Comparison of ENCODE assay signal across 8 cellular contexts in the genomic region with DNA sequence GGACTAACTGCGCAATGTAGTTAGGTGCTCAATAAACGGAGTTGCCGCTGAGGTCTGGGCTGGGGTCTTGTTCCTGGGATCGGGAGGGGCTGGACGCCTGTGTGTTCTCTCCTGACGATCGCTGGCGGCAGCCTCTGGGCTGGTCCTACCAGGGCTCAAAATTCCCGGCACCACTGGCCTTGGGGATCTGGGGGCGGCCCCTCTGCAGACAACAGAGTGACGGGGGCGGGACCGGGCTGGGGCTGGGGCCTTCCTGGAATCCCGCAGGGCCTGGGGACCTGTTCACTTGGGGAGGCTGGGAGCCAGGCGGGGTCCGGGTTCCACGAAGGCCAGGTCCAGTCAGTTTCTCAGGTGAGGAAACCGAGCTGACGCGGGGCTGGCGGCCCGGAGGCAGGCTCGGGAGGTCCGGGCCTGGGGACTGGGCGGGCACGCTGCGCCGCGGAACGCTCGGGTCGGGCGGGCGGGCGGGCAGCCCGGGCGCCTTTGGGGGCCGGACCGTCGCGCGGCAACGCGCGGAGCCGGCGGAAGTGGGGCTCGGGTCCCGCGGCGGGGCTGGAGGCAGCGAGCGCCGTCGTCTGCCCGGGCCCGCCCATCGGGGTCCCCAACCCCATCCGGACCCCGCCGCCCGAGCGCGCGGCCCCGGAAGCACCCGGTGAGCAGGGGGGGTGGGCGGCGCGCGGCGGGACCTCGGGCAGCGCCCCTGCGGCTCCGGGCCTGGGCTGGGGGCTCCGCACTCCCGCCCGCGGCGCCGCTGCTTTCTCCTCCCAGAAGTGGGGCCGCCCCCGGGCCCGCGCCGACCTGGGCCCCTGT. TPM values are rescaled to one million over a fixed set of nuclear protein-coding genes. Genes with fewer than 3 reads are reported as not detected.
A peak's percentile ranks its signal among the peaks of the same experiment; 100 is the strongest.
DNase-seq lines count a peak whose midpoint lies in the region; ATAC-seq, FAIRE-seq and TF ChIP-seq lines count a peak whose summit lies in the region.

A gene (plus strand): TSS at position 524 of the 810 bp plus-strand sequence. CDS start 4,107 bp downstream, outside the sequence.

- H3K9me3 ChIP-seq in GM23248 (ENCODE audit: low read depth) (no peaks in the 10 kb centered on the region), endothelial cell of umbilical vein (replicated peaks; ENCODE audit: control insufficient read depth, insufficient read depth, low read length) (no peaks in the 10 kb centered on the region)

- ATAC-seq in HG03520 (IDR thresholded peaks at IDR 0.05; ENCODE audit: unreplicated experiment): no peak

- no peaks in the 10 kb centered on the region for H4K20me1 ChIP-seq in GM23248 (ENCODE audit: insufficient read depth)
- H4K20me1 ChIP-seq in endothelial cell of umbilical vein (replicated peaks; ENCODE audit: control insufficient read depth, extremely low read depth, insufficient read depth, low read length): no peaks in the 10 kb centered on the region

- 0 out of 2 replicates have a peak, but pooled peaks cover 4% of the 10 kb centered on the region for H3K4me1 ChIP-seq in GM23248 (ENCODE audit: insufficient read depth)
- H3K4me1 ChIP-seq in endothelial cell of umbilical vein (ENCODE audit: control insufficient read depth, extremely low read depth, insufficient read depth, low read length): peaks cover 24% of the 10 kb centered on the region

- H3K27me3 ChIP-seq in GM23248 (replicated peaks; ENCODE audit: insufficient read depth): no peaks in the 10 kb centered on the region
- no peaks in the 10 kb centered on the region for H3K27me3 ChIP-seq in endothelial cell of umbilical vein (ENCODE audit: control insufficient read depth in 2 of 2, insufficient read depth in 2 of 2, low read length in 2 of 2)

- peak within 1 kb of the TSS; percentile 77 for H2AFZ ChIP-seq in GM23248
- H2AFZ ChIP-seq in endothelial cell of umbilical vein (ENCODE audit: low read depth, low read length): peak within 1 kb of the TSS; percentile 96

- H3K27me3 Mint-ChIP-seq in Calu3 (ENCODE audit: unreplicated experiment): peaks cover 20% of the 10 kb centered on the region

- H3K4me2 ChIP-seq in GM23248 (ENCODE audit: unreplicated experiment): peak within 1 kb of the TSS; percentile 98
- H3K4me2 ChIP-seq in endothelial cell of umbilical vein (ENCODE audit: insufficient read depth, low read length): peak within 1 kb of the TSS; percentile 76

- no peaks in the 10 kb centered on the region for H3K9me3 Mint-ChIP-seq in Calu3 (ENCODE audit: low read depth, unreplicated experiment)

- peak within 1 kb of the TSS; percentile 72 for H3K27ac Mint-ChIP-seq in Calu3 (ENCODE audit: unreplicated experiment)

- WGBS in GM23248 (ENCODE audit: low coverage in 1 of 2, low lambda C conversion rate in 2 of 2, missing lambda C conversion rate in 2 of 2), 2 experiments: 1 to 2% methylated on average over 25 to 77 of the region's 87 CpGs

- BruUV-seq in Calu3 (replicated peaks; lab: Mats Ljungman, UMichigan) (no TSS peak), endothelial cell of umbilical vein (replicated peaks; lab: Mats Ljungman, UMichigan) (no TSS peak)

- TF ChIP-seq CTCF in Calu3 (IDR thresholded peaks at IDR 0.05; ENCODE audit: unreplicated experiment) (no peak), endothelial cell of umbilical vein (IDR thresholded peaks at IDR 0.05; ENCODE audit: extremely low read depth in 1 of 2, insufficient read depth in 1 of 2, low read depth in 1 of 2, low read length in 2 of 2) (no peak)

- CTCF ChIA-PET in Calu3 (lab: Charles Lee): interaction anchor here (0.6 kb wide), 1 partner anchor 218 kb away, joined by 8 read pairs; a partner anchor contains a TSS
- CTCF ChIA-PET in endothelial cell of umbilical vein (lab: Charles Lee): no interaction called here

- H3K27ac ChIP-seq in GM23248 (peak within 1 kb of the TSS; percentile 54), endothelial cell of umbilical vein (ENCODE audit: insufficient read depth, low read depth, low read length) (peak within 1 kb of the TSS; percentile 33)

- H3K9me1 ChIP-seq in endothelial cell of umbilical vein (replicated peaks; ENCODE audit: control insufficient read depth, extremely low read depth, insufficient read depth, low read length): no peaks in the 10 kb centered on the region

- peak; percentile 44 for TF ChIP-seq POLR2A in endothelial cell of umbilical vein (IDR thresholded peaks at IDR 0.05; ENCODE audit: low read depth, low read length)

- H3K4me3 ChIP-seq in GM23248: peak within 1 kb of the TSS; percentile 99
- peak within 1 kb of the TSS; percentile 71 to 99 (median 87) for H3K4me3 ChIP-seq in endothelial cell of umbilical vein (replicated peaks in 1 of 3; ENCODE audit: insufficient read depth in 1 of 3, low read depth in 1 of 3, low read length in 3 of 3)

- H3K4me1 Mint-ChIP-seq in Calu3 (ENCODE audit: low read depth, unreplicated experiment): peaks cover 16% of the 10 kb centered on the region

- DNase-seq in Calu3 (peak; percentile 70), GM23248 (peak; percentile 82), NCI-H460 (ENCODE audit: extremely low read depth, low read depth) (peak; percentile 31), activated T-cell treated with anti-CD3 and anti-CD28 coated beads for 4 hours (peak; percentile 42), endothelial cell of umbilical vein (ENCODE audit: low read depth, low spot score) (peak; percentile 60), midbrain (lab: John Stamatoyannopoulos, UW) (peak; percentile 38)
- peak; percentile 34 to 42 for DNase-seq in stimulated activated CD8-positive, alpha-beta memory T cell treated with anti-CD3 and anti-CD28 coated beads, Interleukin-2, amount 100 ng/mL, for 1 hour (ENCODE audit: low read depth in 2 of 2)

- POLR2A ChIA-PET in endothelial cell of umbilical vein (lab: Charles Lee): no interaction called here

- intact Hi-C loops in Calu3 (cut with micrococcal nuclease; ENCODE audit: unreplicated experiment): no loop called here
- intact Hi-C loops in endothelial cell of umbilical vein (cut with micrococcal nuclease): loop anchor here (5.0 kb wide), 1 partner anchor 42 kb away; a partner anchor contains a TSS

- H3K9me2 ChIP-seq in GM23248 (ENCODE audit: insufficient read depth): no peaks in the 10 kb centered on the region

- H3K36me3 ChIP-seq in GM23248 (ENCODE audit: low read depth): no peaks in the 10 kb centered on the region
- peaks cover 0 to 8% of the 10 kb centered on the region in 2 experiments for H3K36me3 ChIP-seq in endothelial cell of umbilical vein (ENCODE audit: control insufficient read depth in 2 of 2, extremely low read depth in 1 of 2, insufficient read depth in 2 of 2, low read length in 2 of 2)

- H3F3A ChIP-seq in GM23248 (ENCODE audit: insufficient read depth): 0 out of 2 replicates have a peak, but pooled peaks cover 6% of the 10 kb centered on the region

- H3K36me3 Mint-ChIP-seq in Calu3 (ENCODE audit: insufficient read depth, unreplicated experiment): peaks cover 31% of the 10 kb centered on the region

- in situ Hi-C loops in GM23248 (cut with MboI): no loop called here

- FAIRE-seq in endothelial cell of umbilical vein (lab: Jason Lieb, UNC): peak; percentile 63

- peaks cover 36% of the 10 kb centered on the region for H3K79me2 ChIP-seq in GM23248 (ENCODE audit: insufficient read depth)
- peaks cover 13% of the 10 kb centered on the region for H3K79me2 ChIP-seq in endothelial cell of umbilical vein (ENCODE audit: control insufficient read depth, insufficient read depth, low read length)

- dilution Hi-C loops in endothelial cell of umbilical vein (cut with MboI; ENCODE audit: extremely low pct_ligation_motif_present, low sequenced_read_pairs): no loop called here

- peak within 1 kb of the TSS; percentile 58 for H3K4me3 Mint-ChIP-seq in Calu3 (ENCODE audit: low read depth, unreplicated experiment)

- peak within 1 kb of the TSS; percentile 84 for H3K9ac ChIP-seq in GM23248
- peak within 1 kb of the TSS; percentile 77 for H3K9ac ChIP-seq in endothelial cell of umbilical vein (replicated peaks; ENCODE audit: extremely low read depth, insufficient read depth, low read length)

TF ChIP-seq in endothelial cell of umbilical vein, 7 proteins besides CTCF, POLR2A, EP300 and RAD21:
- TF ChIP-seq POLR2AphosphoS5 (IDR thresholded peaks at IDR 0.05; ENCODE audit: insufficient read depth, low read depth, low read length) (peak; percentile 49), GATA2 (IDR thresholded peaks at IDR 0.05; ENCODE audit: insufficient read depth, insufficient read length, low read depth, low read length) (no peak)

RNA-seq across cellular contexts. Expression of the gene that starts here (rescaled TPM):
- total RNA-seq in Calu3 (2022): 101 and 106 TPM in 2 replicates
- total RNA-seq in GM23248 (2014; rRNA removed; shearing (Covaris generic)): 35.0 and 43.5 TPM in 2 replicates
- 31.6 and 33.9 TPM in 2 replicates for polyA plus RNA-seq in GM23248 (2016; fragmentation: Nextera tagmentation; extraction: Ambion mirVana)
- 16.7 and 18.3 TPM in 2 replicates for total RNA-seq in NCI-H460 (2014; rRNA removed; shearing (Covaris generic))
- 177 and 190 TPM in 2 replicates for polyA plus RNA-seq in NCI-H460 (2014; cell fraction: nucleus; rRNA removed)
- 56.8 and 67.7 TPM in 2 replicates for total RNA-seq in endothelial cell of umbilical vein
- polyA plus RNA-seq in endothelial cell of umbilical vein: 66.9 and 82.9 TPM in 2 replicates
- polyA plus RNA-seq in endothelial cell of umbilical vein (2011; cell fraction: cytosol; rRNA removed): 30.5 and 46.1 TPM in 2 replicates
- polyA plus RNA-seq in endothelial cell of umbilical vein (2011; cell fraction: nucleus; rRNA removed): 108 and 124 TPM in 2 replicates
- polyA plus RNA-seq in endothelial cell of umbilical vein (2012): 21.3 and 30.6 TPM in 2 replicates
- 42.4 and 65.2 TPM in 2 replicates for polyA minus RNA-seq in endothelial cell of umbilical vein
- 51.1 TPM for polyA minus RNA-seq in endothelial cell of umbilical vein (2011; cell fraction: cytosol; rRNA and poly(A)+ RNA removed)
- polyA minus RNA-seq in endothelial cell of umbilical vein (2011; cell fraction: nucleus; rRNA and poly(A)+ RNA removed): 30.8 and 49.5 TPM in 2 replicates

Comparison
In these comparisons a context has a peak if more than half of its experiments do, and no peak if none do; other contexts are left out.
1. DNase-seq: peak in every context shown above with its lines; median percentile 82 in GM23248; 70 in Calu3; 60 in endothelial cell of umbilical vein; 42 in activated T-cell treated with anti-CD3 and anti-CD28 coated beads for 4 hours; 38 in midbrain; 38 in stimulated activated CD8-positive, alpha-beta memory T cell treated with anti-CD3 and anti-CD28 coated beads, Interleukin-2, amount 100 ng/mL, for 1 hour; 31 in NCI-H460.